20 cellular contexts compared by ENCODE assay signal in genomic region chr2:179251865-179252264, GRCh38. TPM values are rescaled to one million over a fixed set of nuclear protein-coding genes. Genes with fewer than 3 reads are reported as not detected.
DNase-seq lines count a peak whose midpoint lies in the region; ATAC-seq, FAIRE-seq and TF ChIP-seq lines count a peak whose summit lies in the region.
"Had no signal": no experiment of that assay in that cellular context is flagged by ENCODE, and none has a peak within 500 bp of the region (broad histone marks: within the 10 kb centered on the region; RNA-seq: fewer than 3 reads in every experiment).

No MANE protein-coding gene starts in this region.

- H3K27me3 ChIP-seq in vagina, result no peaks in the 10 kb centered on the region
- H3K27me3 ChIP-seq: tibial artery had no signal

- no peak overlapping the region for H3K27ac ChIP-seq in vagina
- H3K27ac ChIP-seq: tibial artery had no signal

- CTCF ChIA-PET in Calu3 (lab: Charles Lee) (interaction anchor here (0.7 to 1.3 kb wide), 2 partner anchors 11 to 164 kb away, joined by 3 to 7 read pairs; no protein-coding TSS in a partner anchor), activated B cell treated with CpG ODN at 0.5 μM for 24 hours (lab: Charles Lee) (interaction anchor here (1.3 to 1.8 kb wide), 2 partner anchors 11 to 33 kb away, joined by 3 to 5 read pairs; no protein-coding TSS in a partner anchor)

- TF ChIP-seq CTCF in Calu3 (IDR thresholded peaks at IDR 0.05; ENCODE audit: unreplicated experiment), result no peak
- TF ChIP-seq CTCF in activated B cell treated with CpG ODN at 0.5 μM for 24 hours (IDR thresholded peaks at IDR 0.05), result no peak
- TF ChIP-seq CTCF in vagina (IDR thresholded peaks at IDR 0.05), result no peak

- H3K4me1 Mint-ChIP-seq in Calu3 (ENCODE audit: low read depth, unreplicated experiment) (peaks cover 76% of the 10 kb centered on the region), activated B cell treated with CpG ODN at 0.5 μM for 24 hours (peaks cover 88% of the 10 kb centered on the region)

- no peak for FAIRE-seq in HTR-8/SVneo (lab: Jason Lieb, UNC)

- H3K9me3 ChIP-seq in vagina, result no peaks in the 10 kb centered on the region
- H3K9me3 ChIP-seq: tibial artery had no signal

- H3K4me1 ChIP-seq in vagina, result peaks cover 13% of the 10 kb centered on the region

- intact Hi-C loops in Calu3 (cut with micrococcal nuclease; ENCODE audit: unreplicated experiment) (no loop called here), activated B cell treated with CpG ODN at 0.5 μM for 24 hours (cut with micrococcal nuclease) (loop anchor here (2.0 kb wide), 1 partner anchor 13 kb away; the partner anchor contains the start of gene SESTD1), vagina (cut with DNase I) (no loop called here)

- H3K27me3 Mint-ChIP-seq in Calu3 (ENCODE audit: unreplicated experiment) (no peaks in the 10 kb centered on the region), activated B cell treated with CpG ODN at 0.5 μM for 24 hours (no peaks in the 10 kb centered on the region)

- H3K27ac Mint-ChIP-seq in Calu3 (ENCODE audit: unreplicated experiment), result peak overlapping the region; percentile 32
- peak overlapping the region; percentile 92 for H3K27ac Mint-ChIP-seq in activated B cell treated with CpG ODN at 0.5 μM for 24 hours
- H3K27ac Mint-ChIP-seq: activated naive CD4-positive, alpha-beta T cell treated with anti-CD3 and anti-CD28 coated beads, Interleukin-2, amount 10 ng/mL, durations not matched to agents 7 days and 5 days had no signal

- H3K36me3 Mint-ChIP-seq in Calu3 (ENCODE audit: insufficient read depth, unreplicated experiment), result peaks cover 14% of the 10 kb centered on the region
- H3K36me3 Mint-ChIP-seq in activated B cell treated with CpG ODN at 0.5 μM for 24 hours (ENCODE audit: low read depth), result peaks cover 25% of the 10 kb centered on the region

- POLR2A ChIA-PET in activated B cell treated with CpG ODN at 0.5 μM for 24 hours (lab: Charles Lee), result interaction anchor here (0.7 to 2.1 kb wide), 5 partner anchors 11 to 24 kb away, joined by 3 to 9 read pairs (median 4); no protein-coding TSS in a partner anchor

- no TSS peak for BruUV-seq in Calu3 (replicated peaks; lab: Mats Ljungman, UMichigan)

- TF ChIP-seq POLR2A in vagina (IDR thresholded peaks at IDR 0.05), result no peak

- no peaks in the 10 kb centered on the region for H3K36me3 ChIP-seq in vagina

- no peak overlapping the region for H3K4me3 ChIP-seq in vagina
- H3K4me3 ChIP-seq: tibial artery had no signal

- ATAC-seq in GM21529 (IDR thresholded peaks at IDR 0.05; ENCODE audit: unreplicated experiment) (peak; percentile 1), activated B cell treated with CpG ODN at 0.5 μM for 24 hours (ENCODE audit: low read depth) (peak; percentile 19), GM21447 (IDR thresholded peaks at IDR 0.05; ENCODE audit: unreplicated experiment) (no peak)
- ATAC-seq: left colon had no signal

- DNase-seq in Calu3, result no peak
- DNase-seq in activated B cell treated with CpG ODN at 0.5 μM for 24 hours, result no peak
- DNase-seq in kidney tubule cell (ENCODE audit: low spot score), result peak; percentile 56
- DNase-seq in vagina (ENCODE audit: extremely low spot score in 2 of 2), result no peak
- DNase-seq in NAMALWA (ENCODE audit: low spot score), result no peak
- no peak for DNase-seq in HTR-8/SVneo (ENCODE audit: insufficient read length, low spot score)
- DNase-seq: activated naive CD4-positive, alpha-beta T cell treated with anti-CD3 and anti-CD28 coated beads, Interleukin-2, amount 10 ng/mL, durations not matched to agents 7 days and 5 days; DMS 273 treated with DMSO at 0.1 percent for 48 hours; effector CD8-positive, alpha-beta T cell; hypothalamus; Kasumi-1; left colon; NCI-H146; occipital lobe; SIG-M5; stimulated activated CD4-positive, alpha-beta T cell treated with anti-CD3 and anti-CD28 coated beads, Interleukin-4, amount 100 ng/mL, for 24 hours; T-helper 2 cell; tibial artery had no signal

- H3K4me3 Mint-ChIP-seq in Calu3 (ENCODE audit: low read depth, unreplicated experiment) (peak overlapping the region; percentile 38), activated B cell treated with CpG ODN at 0.5 μM for 24 hours (peak overlapping the region; percentile 67)
- H3K4me3 Mint-ChIP-seq: activated naive CD4-positive, alpha-beta T cell treated with anti-CD3 and anti-CD28 coated beads, Interleukin-2, amount 10 ng/mL, durations not matched to agents 7 days and 5 days had no signal

- H3K9me3 Mint-ChIP-seq in Calu3 (ENCODE audit: low read depth, unreplicated experiment) (no peaks in the 10 kb centered on the region), activated B cell treated with CpG ODN at 0.5 μM for 24 hours (peaks cover 15% of the 10 kb centered on the region)

RNA-seq across cellular contexts. Expression of gene SESTD1, which starts 12.8 kb away (rescaled TPM):
- 135 and 145 TPM in 2 replicates for total RNA-seq in Calu3 (2022)
- total RNA-seq in activated B cell treated with CpG ODN at 0.5 μM for 24 hours, result 49.2 and 49.6 TPM in 2 replicates
- 23.3 TPM for total RNA-seq in vagina
